7 cellular contexts compared by ENCODE assay signal in genomic region chr2:105888625-105889024, GRCh38.
DNase-seq lines count a peak whose midpoint lies in the region; ATAC-seq and TF ChIP-seq lines count a peak whose summit lies in the region.

No MANE protein-coding gene starts in this region.

- H3K4me1 Mint-ChIP-seq in activated CD4-positive, alpha-beta memory T cell treated with anti-CD3 and anti-CD28 coated beads, Interleukin-2, amount 10 ng/mL, durations not matched to agents 7 days and 5 days = peaks cover 36% of the 10 kb centered on the region

- no peak overlapping the region for H3K4me3 Mint-ChIP-seq in activated CD4-positive, alpha-beta memory T cell treated with anti-CD3 and anti-CD28 coated beads, Interleukin-2, amount 10 ng/mL, durations not matched to agents 7 days and 5 days

- H3K27ac Mint-ChIP-seq in activated CD4-positive, alpha-beta memory T cell treated with anti-CD3 and anti-CD28 coated beads, Interleukin-2, amount 10 ng/mL, durations not matched to agents 7 days and 5 days = no peak overlapping the region

- no peaks in the 10 kb centered on the region for H3K9me2 ChIP-seq in DOHH2 (replicated peaks; ENCODE audit: control insufficient read depth, low read length)

- 97 to 100% (median 98%) methylated on average over 2 of the region's 2 CpGs for WGBS in psoas muscle, 3 donors

- intact Hi-C loops in vagina (cut with DNase I) (no loop called here), psoas muscle (cut with DNase I) (no loop called here)

- TF ChIP-seq POLR2A in vagina (IDR thresholded peaks at IDR 0.05) = no peak

- peaks cover 25% of the 10 kb centered on the region for H3K4me1 ChIP-seq in DOHH2 (ENCODE audit: control insufficient read depth, low read length)
- H3K4me1 ChIP-seq in vagina = peaks cover 40% of the 10 kb centered on the region
- H3K4me1 ChIP-seq in psoas muscle = peaks cover 48% of the 10 kb centered on the region

- H3K27ac ChIP-seq in DOHH2 (ENCODE audit: low read depth, low read length) = no peak overlapping the region
- no peak overlapping the region for H3K27ac ChIP-seq in vagina
- no peak overlapping the region for H3K27ac ChIP-seq in psoas muscle

- no peaks in the 10 kb centered on the region for H3K27me3 Mint-ChIP-seq in activated CD4-positive, alpha-beta memory T cell treated with anti-CD3 and anti-CD28 coated beads, Interleukin-2, amount 10 ng/mL, durations not matched to agents 7 days and 5 days

- DNase-seq in HuH-7 (ENCODE audit: low spot score) (peak; percentile 61), lung microvascular endothelial cell (ENCODE audit: low read depth in 2 of 2) (peak; percentile 8 to 9), vagina (ENCODE audit: extremely low spot score in 2 of 2) (no peak), psoas muscle (no peak), NCI-H526 treated with DMSO at 0.1 percent for 48 hours (lab: John Stamatoyannopoulos, UW) (no peak)
- peak; percentile 44 for DNase-seq in activated CD4-positive, alpha-beta memory T cell treated with anti-CD3 and anti-CD28 coated beads, Interleukin-2, amount 10 ng/mL, durations not matched to agents 7 days and 5 days

- no peak for ATAC-seq in psoas muscle

- peaks cover 9% of the 10 kb centered on the region for H4K20me1 ChIP-seq in DOHH2 (ENCODE audit: control insufficient read depth, insufficient read depth, low read depth, low read length)

- no peaks in the 10 kb centered on the region for H3K9me3 ChIP-seq in DOHH2 (ENCODE audit: control insufficient read depth, insufficient read depth, low read length)
- no peaks in the 10 kb centered on the region for H3K9me3 ChIP-seq in vagina
- H3K9me3 ChIP-seq in psoas muscle = no peaks in the 10 kb centered on the region

- POLR2A ChIA-PET in activated CD4-positive, alpha-beta memory T cell treated with anti-CD3 and anti-CD28 coated beads, Interleukin-2, amount 10 ng/mL, durations not matched to agents 7 days and 5 days (lab: Charles Lee) = interaction anchor here (0.8 kb wide), 1 partner anchor 132 kb away, joined by 3 read pairs; no protein-coding TSS in a partner anchor

- peak; percentile 83 for TF ChIP-seq CTCF in DOHH2 (IDR thresholded peaks at IDR 0.05; ENCODE audit: low read depth, low read length, poor library complexity, severe bottlenecking)
- no peak for TF ChIP-seq CTCF in vagina (IDR thresholded peaks at IDR 0.05)
- TF ChIP-seq CTCF in psoas muscle (IDR thresholded peaks at IDR 0.05) = no peak

- no peak overlapping the region for H3K4me3 ChIP-seq in DOHH2 (ENCODE audit: low read length)
- H3K4me3 ChIP-seq in vagina = no peak overlapping the region
- H3K4me3 ChIP-seq in psoas muscle = no peak overlapping the region

- no peak overlapping the region for H3K4me2 ChIP-seq in DOHH2 (ENCODE audit: low read length)

- CTCF ChIA-PET in activated CD4-positive, alpha-beta memory T cell treated with anti-CD3 and anti-CD28 coated beads, Interleukin-2, amount 10 ng/mL, durations not matched to agents 7 days and 5 days (lab: Charles Lee) = interaction anchor here (0.6 to 2.1 kb wide), 2 partner anchors 14 to 91 kb away, joined by 3 to 6 read pairs; no protein-coding TSS in a partner anchor

- H3K36me3 Mint-ChIP-seq in activated CD4-positive, alpha-beta memory T cell treated with anti-CD3 and anti-CD28 coated beads, Interleukin-2, amount 10 ng/mL, durations not matched to agents 7 days and 5 days (ENCODE audit: low read depth) = peaks cover 68% of the 10 kb centered on the region

- no peaks in the 10 kb centered on the region for H3F3A ChIP-seq in DOHH2 (ENCODE audit: control insufficient read depth, insufficient read depth)

- H3K79me2 ChIP-seq in DOHH2 (ENCODE audit: control insufficient read depth, low read length) = peaks cover 20% of the 10 kb centered on the region

- H3K9me3 Mint-ChIP-seq in activated CD4-positive, alpha-beta memory T cell treated with anti-CD3 and anti-CD28 coated beads, Interleukin-2, amount 10 ng/mL, durations not matched to agents 7 days and 5 days = peaks cover 8% of the 10 kb centered on the region

- H3K27me3 ChIP-seq in DOHH2 (ENCODE audit: control insufficient read depth, low read length) (no peaks in the 10 kb centered on the region), vagina (no peaks in the 10 kb centered on the region), psoas muscle (ENCODE audit: insufficient read depth in 3 of 3, low read length in 2 of 3) (no peaks in the 10 kb centered on the region)

- H3K36me3 ChIP-seq in DOHH2 (ENCODE audit: control insufficient read depth, low read length) = no peaks in the 10 kb centered on the region
- H3K36me3 ChIP-seq in vagina = peaks cover 0 to 8% of the 10 kb centered on the region in 2 donors
- peaks cover 0 to 8% of the 10 kb centered on the region in 2 donors for H3K36me3 ChIP-seq in psoas muscle (ENCODE audit: insufficient read depth in 1 of 2, low read depth in 1 of 2)

Comparison
In these comparisons a context has a peak if more than half of its experiments do, and no peak if none do; other contexts are left out.
1. DNase-seq: peak in HuH-7 (single experiment), activated CD4-positive, alpha-beta memory T cell treated with anti-CD3 and anti-CD28 coated beads, Interleukin-2, amount 10 ng/mL, durations not matched to agents 7 days and 5 days (single experiment) and lung microvascular endothelial cell (2 of 2); none in vagina (0 of 2), psoas muscle (0 of 2) and NCI-H526 treated with DMSO at 0.1 percent for 48 hours (single experiment).